8 cellular contexts compared by ENCODE assay signal in the genomic region with DNA sequence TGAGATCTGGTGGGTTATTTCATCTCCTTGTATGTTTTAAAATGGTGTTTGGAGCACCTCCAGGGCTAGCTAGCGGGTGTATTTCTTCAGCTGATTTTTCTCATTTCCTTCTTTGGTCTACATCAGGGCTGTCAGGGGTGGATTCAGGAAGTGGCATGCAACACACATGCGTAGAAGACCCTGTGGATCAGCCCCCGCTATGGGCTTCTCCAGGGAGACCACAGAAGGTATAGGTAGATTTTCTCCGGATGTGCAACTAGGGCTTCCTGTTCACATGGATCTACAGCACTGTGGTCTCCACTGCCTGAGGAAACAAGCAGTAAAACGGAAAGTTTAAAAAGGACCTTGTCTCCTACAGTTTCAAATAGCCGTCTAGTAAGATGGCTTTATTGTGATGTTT. TPM values are rescaled to one million over a fixed set of nuclear protein-coding genes. Genes with fewer than 3 reads are reported as not detected.
DNase-seq lines count a peak whose midpoint lies in the region; ATAC-seq and TF ChIP-seq lines count a peak whose summit lies in the region.

No MANE protein-coding gene starts in this region.

- H3K4me1 ChIP-seq in CD8-positive, alpha-beta T cell (ENCODE audit: insufficient read depth, low read length) = peaks cover 39% of the 10 kb centered on the region

- H3K4me3 Mint-ChIP-seq in CD8-positive, alpha-beta T cell = peak overlapping the region; percentile 53
- peak overlapping the region; percentile 45 for H3K4me3 Mint-ChIP-seq in activated CD4-positive, alpha-beta T cell treated with anti-CD3 and anti-CD28 coated beads, Interleukin-2, amount 10 ng/mL, durations not matched to agents 7 days and 5 days
- peak overlapping the region; percentile 48 to 84 (median 58) for H3K4me3 Mint-ChIP-seq in naive B cell

- TF ChIP-seq CTCF in CD8-positive, alpha-beta T cell (IDR thresholded peaks at IDR 0.05) = no peak

- CTCF ChIA-PET in CD8-positive, alpha-beta T cell (lab: Charles Lee) = interaction anchor here (0.6 to 10.6 kb wide), 16 partner anchors 9 to 408 kb away, joined by 3 to 192 read pairs (median 4); a partner anchor contains a TSS
- CTCF ChIA-PET in activated CD4-positive, alpha-beta T cell treated with anti-CD3 and anti-CD28 coated beads, Interleukin-2, amount 10 ng/mL, durations not matched to agents 7 days and 5 days (lab: Charles Lee) = interaction anchor here (0.8 to 4.3 kb wide), 18 partner anchors 8 to 421 kb away, joined by 3 to 34 read pairs (median 4); a partner anchor contains a TSS

- no peaks in the 10 kb centered on the region for H3K9me3 ChIP-seq in CD8-positive, alpha-beta T cell (ENCODE audit: low read length)

- no peaks in the 10 kb centered on the region for H3K9me3 Mint-ChIP-seq in CD8-positive, alpha-beta T cell
- H3K9me3 Mint-ChIP-seq in activated CD4-positive, alpha-beta T cell treated with anti-CD3 and anti-CD28 coated beads, Interleukin-2, amount 10 ng/mL, durations not matched to agents 7 days and 5 days = no peaks in the 10 kb centered on the region
- no peaks in the 10 kb centered on the region for H3K9me3 Mint-ChIP-seq in naive B cell

- H3K36me3 Mint-ChIP-seq in CD8-positive, alpha-beta T cell = peaks cover 64% of the 10 kb centered on the region
- peaks cover 66% of the 10 kb centered on the region for H3K36me3 Mint-ChIP-seq in activated CD4-positive, alpha-beta T cell treated with anti-CD3 and anti-CD28 coated beads, Interleukin-2, amount 10 ng/mL, durations not matched to agents 7 days and 5 days (ENCODE audit: low read depth)
- peaks cover 8 to 15% of the 10 kb centered on the region in 2 donors for H3K36me3 Mint-ChIP-seq in naive B cell

- peak overlapping the region; percentile 25 for H3K4me3 ChIP-seq in CD8-positive, alpha-beta T cell (ENCODE audit: low read depth, low read length)

- peak in 6 of 7 experiments; percentile 34 to 83 (median 58) for DNase-seq in CD8-positive, alpha-beta T cell
- DNase-seq in activated CD4-positive, alpha-beta T cell treated with anti-CD3 and anti-CD28 coated beads, Interleukin-2, amount 10 ng/mL, durations not matched to agents 7 days and 5 days = peak; percentile 78
- peak; percentile 67 for DNase-seq in naive B cell
- no peak for DNase-seq in erythroblast (lab: John Stamatoyannopoulos, UW)
- no peak for DNase-seq in NCI-H1436 treated with DMSO at 0.1 percent for 48 hours (lab: John Stamatoyannopoulos, UW)
- DNase-seq in COLO668 (lab: John Stamatoyannopoulos, UW; ENCODE audit: unreplicated experiment) = no peak
- no peak for DNase-seq in NCI-H774 (lab: John Stamatoyannopoulos, UW)

- POLR2A ChIA-PET in CD8-positive, alpha-beta T cell (lab: Charles Lee) = interaction anchor here (0.7 to 3.5 kb wide), 8 partner anchors 10 to 96 kb away, joined by 3 to 19 read pairs (median 10); a partner anchor contains a TSS
- POLR2A ChIA-PET in activated CD4-positive, alpha-beta T cell treated with anti-CD3 and anti-CD28 coated beads, Interleukin-2, amount 10 ng/mL, durations not matched to agents 7 days and 5 days (lab: Charles Lee) = no interaction called here

- H3K27me3 Mint-ChIP-seq in CD8-positive, alpha-beta T cell (ENCODE audit: low read depth) = no peaks in the 10 kb centered on the region
- H3K27me3 Mint-ChIP-seq in activated CD4-positive, alpha-beta T cell treated with anti-CD3 and anti-CD28 coated beads, Interleukin-2, amount 10 ng/mL, durations not matched to agents 7 days and 5 days = no peaks in the 10 kb centered on the region
- H3K27me3 Mint-ChIP-seq in naive B cell = no peaks in the 10 kb centered on the region

- peaks cover 28% of the 10 kb centered on the region for H3K36me3 ChIP-seq in CD8-positive, alpha-beta T cell (ENCODE audit: insufficient read depth, low read length)

- H3K4me1 Mint-ChIP-seq in CD8-positive, alpha-beta T cell (ENCODE audit: low read depth) = peaks cover 52% of the 10 kb centered on the region
- H3K4me1 Mint-ChIP-seq in activated CD4-positive, alpha-beta T cell treated with anti-CD3 and anti-CD28 coated beads, Interleukin-2, amount 10 ng/mL, durations not matched to agents 7 days and 5 days = peaks cover 51% of the 10 kb centered on the region
- peaks cover 35 to 56% (median 35%) of the 10 kb centered on the region in 3 donors for H3K4me1 Mint-ChIP-seq in naive B cell

- peak overlapping the region; percentile 89 for H3K27ac Mint-ChIP-seq in CD8-positive, alpha-beta T cell
- peak overlapping the region; percentile 92 for H3K27ac Mint-ChIP-seq in activated CD4-positive, alpha-beta T cell treated with anti-CD3 and anti-CD28 coated beads, Interleukin-2, amount 10 ng/mL, durations not matched to agents 7 days and 5 days
- H3K27ac Mint-ChIP-seq in naive B cell = peak overlapping the region; percentile 90 to 99 (median 93)

- no peaks in the 10 kb centered on the region for H3K27me3 ChIP-seq in CD8-positive, alpha-beta T cell (ENCODE audit: insufficient read depth, low read length)

- no peak for TF ChIP-seq POLR2A in erythroblast (IDR thresholded peaks at IDR 0.05; ENCODE audit: low read length)

- intact Hi-C loops in CD8-positive, alpha-beta T cell (cut with DNase I, micrococcal nuclease) = loop anchor here (1.0 to 5.0 kb wide), 5 partner anchors 16 to 271 kb away; a partner anchor contains a TSS

- peak; percentile 67 for ATAC-seq in CD8-positive, alpha-beta T cell
- ATAC-seq in HG03103 (IDR thresholded peaks at IDR 0.05; ENCODE audit: low read depth, unreplicated experiment) = peak; percentile 41
- peak; percentile 46 to 58 for ATAC-seq in naive B cell (ENCODE audit: low read depth in 2 of 2)

- H3K27ac ChIP-seq in CD8-positive, alpha-beta T cell (ENCODE audit: low read depth, low read length) = peak overlapping the region; percentile 45

RNA-seq across cellular contexts. Expression of a gene that starts 10.4 kb away (rescaled TPM):
- 10 to 100 TPM; 78.4 to 81.2 TPM for total RNA-seq in CD8-positive, alpha-beta T cell
- total RNA-seq in activated CD4-positive, alpha-beta T cell treated with anti-CD3 and anti-CD28 coated beads, Interleukin-2, amount 10 ng/mL, durations not matched to agents 7 days and 5 days = 10 to 100 TPM; 69.7 to 85.5 TPM
- polyA plus RNA-seq in naive B cell (ENCODE audit: low read depth in 6 of 6) = 10 to 100 TPM; 36.5 to 89.7 (median 71.1) TPM

RNA-seq across cellular contexts. Expression of a gene that starts 57.9 kb away (rescaled TPM):
- total RNA-seq in CD8-positive, alpha-beta T cell = 1 to 10 TPM; 5.7 to 6.5 TPM
- total RNA-seq in activated CD4-positive, alpha-beta T cell treated with anti-CD3 and anti-CD28 coated beads, Interleukin-2, amount 10 ng/mL, durations not matched to agents 7 days and 5 days = under 1 TPM; 0.29 to 0.77 TPM
- polyA plus RNA-seq in naive B cell (ENCODE audit: low read depth in 6 of 6) = 1 to 10 TPM; 1.4 to 3.5 (median 1.9) TPM

Comparison
In these comparisons a context has a peak if more than half of its experiments do, and no peak if none do; other contexts are left out.
1. DNase-seq: peak in CD8-positive, alpha-beta T cell (6 of 7), activated CD4-positive, alpha-beta T cell treated with anti-CD3 and anti-CD28 coated beads, Interleukin-2, amount 10 ng/mL, durations not matched to agents 7 days and 5 days (single experiment) and naive B cell (single experiment); none in erythroblast (0 of 2), NCI-H1436 treated with DMSO at 0.1 percent for 48 hours (single experiment), COLO668 (single experiment) and NCI-H774 (single experiment).
2. Peak in every context shown above with its lines, with median percentiles within 50 percentile points of each other: ATAC-seq, H3K27ac Mint-ChIP-seq and H3K4me3 Mint-ChIP-seq.